In the genomic region with DNA sequence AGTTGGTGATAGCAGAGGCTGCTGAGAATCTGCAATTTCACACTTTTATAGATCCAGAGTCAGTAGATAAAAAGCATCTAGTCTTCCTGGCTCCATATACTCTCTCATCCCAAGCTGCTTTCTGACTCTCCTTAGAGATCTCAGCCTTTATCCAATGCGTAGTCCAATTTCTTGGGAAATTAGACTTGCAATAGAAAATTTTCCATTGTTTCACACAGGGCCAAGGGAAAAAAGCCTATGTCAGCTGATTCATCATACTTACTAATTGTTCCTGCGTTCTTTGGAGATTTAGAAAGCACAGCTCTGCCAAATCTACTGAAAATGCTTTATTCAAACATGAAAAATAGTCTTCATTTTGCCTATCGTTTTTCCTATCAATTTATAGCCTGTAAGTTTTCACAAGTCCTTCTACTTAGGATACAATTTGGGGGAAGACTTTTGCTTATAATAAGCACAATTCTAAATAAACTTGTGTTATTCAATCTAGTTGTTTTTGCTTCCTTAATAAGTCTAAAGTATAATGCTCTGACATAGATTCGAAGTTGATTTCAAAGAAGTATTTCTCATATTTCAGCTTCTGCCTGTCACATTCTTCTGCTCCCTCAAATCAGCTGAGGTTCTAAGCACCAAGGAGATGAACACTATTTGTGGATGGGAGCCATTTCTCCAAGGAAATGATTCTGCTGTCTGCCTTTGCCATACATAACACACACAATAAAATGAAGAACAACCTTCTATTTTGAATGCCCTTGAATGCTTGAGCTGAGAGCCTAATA, we compare ENCODE assay signal across 1 cellular context.
TF ChIP-seq lines count a peak whose summit lies in the region.

No MANE protein-coding gene starts in this region.

TF ChIP-seq in WTC11, 78 proteins besides CTCF, POLR2A, EP300 and RAD21 (continued from another document):
- TF ChIP-seq ZNF671 (CRISPR knock-in tag; IDR thresholded peaks at IDR 0.05) (no peak), ZNF121 (CRISPR knock-in tag; IDR thresholded peaks at IDR 0.05) (no peak), GTF2I (CRISPR knock-in tag; conservative IDR thresholded peaks at IDR 0.05) (no peak)
- TF ChIP-seq, protein P1, sequence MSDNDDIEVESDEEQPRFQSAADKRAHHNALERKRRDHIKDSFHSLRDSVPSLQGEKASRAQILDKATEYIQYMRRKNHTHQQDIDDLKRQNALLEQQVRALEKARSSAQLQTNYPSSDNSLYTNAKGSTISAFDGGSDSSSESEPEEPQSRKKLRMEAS (CRISPR knock-in tag; IDR thresholded peaks at IDR 0.05): no peak
